8 cellular contexts compared by ENCODE assay signal in genomic region chr20:2663887-2664719, GRCh38. TPM values are rescaled to one million over a fixed set of nuclear protein-coding genes. Genes with fewer than 3 reads are reported as not detected.
A peak's percentile ranks its signal among the peaks of the same experiment; 100 is the strongest.
DNase-seq lines count a peak whose midpoint lies in the region; ATAC-seq and TF ChIP-seq lines count a peak whose summit lies in the region.

Gene IDH3B, minus strand, starts transcription at chr20:2664216. Its CDS starts 28 bp downstream, at chr20:2664188.

- TF ChIP-seq CTCF in GM12875 (IDR thresholded peaks at IDR 0.05; ENCODE audit: borderline replicate concordance, insufficient read depth, low read depth, low read length) (no peak), heart right ventricle (IDR thresholded peaks at IDR 0.05) (no peak), upper lobe of right lung (IDR thresholded peaks at IDR 0.05) (no peak)

- WGBS in heart right ventricle, 2 donors: 4 to 9% methylated on average over 44 to 49 of the region's 49 CpGs

- no peaks in the 10 kb centered on the region for H3K27me3 ChIP-seq in heart right ventricle
- no peaks in the 10 kb centered on the region for H3K27me3 ChIP-seq in upper lobe of right lung

- peaks cover 0 to 42% (median 24%) of the 10 kb centered on the region in 9 donors for H3K36me3 ChIP-seq in heart right ventricle
- H3K36me3 ChIP-seq in upper lobe of right lung: peaks cover 33% of the 10 kb centered on the region

- DNase-seq in NCI-H146 (lab: John Stamatoyannopoulos, UW) (peak; percentile 95), amniotic epithelial cell (ENCODE audit: low read depth) (peak; percentile 96), heart right ventricle (peak; percentile 91 to 95), posterior vena cava (ENCODE audit: low spot score) (peak; percentile 98), upper lobe of right lung (peak; percentile 95)

- H3K27ac ChIP-seq in heart right ventricle (peak within 1 kb of the TSS; percentile 55 to 98 (median 90)), upper lobe of right lung (peak within 1 kb of the TSS; percentile 97)

- H3K4me1 ChIP-seq in heart right ventricle (peaks cover 0 to 23% (median 14%) of the 10 kb centered on the region in 9 donors), upper lobe of right lung (peaks cover 13% of the 10 kb centered on the region)

- H3K9me3 ChIP-seq in heart right ventricle (no peaks in the 10 kb centered on the region), upper lobe of right lung (no peaks in the 10 kb centered on the region)

- ATAC-seq in HG02798 (IDR thresholded peaks at IDR 0.05; ENCODE audit: poor library complexity, unreplicated experiment) (peak; percentile 94), heart right ventricle (peak; percentile 97 to 99 (median 99)), upper lobe of right lung (peak; percentile 98)

- intact Hi-C loops in T-helper 1 cell treated with Interleukin-12 subunit alpha and Interleukin-12 subunit beta and Interleukin-4 antibody, amounts not matched to agents 30 ng/mL and 1 ng/mL, for 36 hours (cut with micrococcal nuclease): loop anchor here (1.0 kb wide), 6 partner anchors 12 to 562 kb away; partner anchors contain the start of genes NOP56, PCED1A, SNRPB and VPS16
- intact Hi-C loops in heart right ventricle (cut with DNase I) (loop anchor here in 2 of 10 donors (1.0 to 10.0 kb wide), 2 partner anchors 12 to 181 kb away; partner anchors contain the start of genes NOP56 (in 1 of the 2), PCED1A (in 1 of the 2) and VPS16 (in 1 of the 2)), posterior vena cava (cut with DNase I) (no loop called here), upper lobe of right lung (cut with DNase I) (no loop called here)

- H3K4me3 ChIP-seq in GM12875 (ENCODE audit: low read depth, low read length): peak within 1 kb of the TSS; percentile 67
- H3K4me3 ChIP-seq in heart right ventricle: peak within 1 kb of the TSS; percentile 71 to 94 (median 82)
- H3K4me3 ChIP-seq in upper lobe of right lung: peak within 1 kb of the TSS; percentile 62

RNA-seq across cellular contexts. Expression of gene IDH3B, which starts in this region (rescaled TPM):
- total RNA-seq in T-helper 1 cell treated with Interleukin-12 subunit alpha and Interleukin-12 subunit beta and Interleukin-4 antibody, amounts not matched to agents 30 ng/mL and 1 ng/mL, for 36 hours: 109 and 111 TPM in 2 replicates
- total RNA-seq in heart right ventricle (100 to 1,000 TPM; 135 to 264 (median 224) TPM), posterior vena cava (10 to 100 TPM; 47.3 to 48.3 TPM), upper lobe of right lung (65.5 TPM)
- polyA plus RNA-seq in heart right ventricle: 100 to 1,000 TPM; 120 to 206 TPM

Comparison
In these comparisons a context has a peak if more than half of its experiments do, and no peak if none do; other contexts are left out.
1. Peak in every context shown above with its lines: DNase-seq, ATAC-seq, H3K4me3 ChIP-seq and H3K27ac ChIP-seq.